In genomic region chr4:6252051-6252450, GRCh38 we compare ENCODE assay signal across 27 cellular contexts. TPM values are rescaled to one million over a fixed set of nuclear protein-coding genes. Genes with fewer than 3 reads are reported as not detected.
DNase-seq lines count a peak whose midpoint lies in the region; ATAC-seq and TF ChIP-seq lines count a peak whose summit lies in the region.
"Had no signal": no experiment of that assay in that cellular context is flagged by ENCODE, and none has a peak within 500 bp of the region (broad histone marks: within the 10 kb centered on the region; RNA-seq: fewer than 3 reads in every experiment).

No MANE protein-coding gene starts in this region.

- no peaks in the 10 kb centered on the region for H3K79me2 ChIP-seq in neural progenitor cell (ENCODE audit: low read depth)

- H3K27ac Mint-ChIP-seq in neural progenitor cell = peak overlapping the region; percentile 42
- H3K27ac Mint-ChIP-seq in T-cell = no peak overlapping the region
- H3K27ac Mint-ChIP-seq: CD4-positive, alpha-beta T cell had no signal

- no peaks in the 10 kb centered on the region for H3K9me3 Mint-ChIP-seq in neural progenitor cell
- no peaks in the 10 kb centered on the region for H3K9me3 Mint-ChIP-seq in T-cell
- H3K9me3 Mint-ChIP-seq: CD4-positive, alpha-beta T cell had no signal

- H3K36me3 Mint-ChIP-seq in neural progenitor cell (no peaks in the 10 kb centered on the region), T-cell (no peaks in the 10 kb centered on the region)

- no peak overlapping the region for H3K4me2 ChIP-seq in neural progenitor cell

- 81 to 84% (median 83%) methylated on average over 6 to 8 of the region's 8 CpGs for WGBS in spleen, 5 donors
- 86% methylated on average over 5 of the region's 8 CpGs for WGBS in esophagus muscularis mucosa

- no peak overlapping the region for H3K9ac ChIP-seq in neural progenitor cell

- POLR2A ChIA-PET in T-cell (lab: Charles Lee) = no interaction called here

- H3F3A ChIP-seq in neural progenitor cell (ENCODE audit: low read depth) = no peaks in the 10 kb centered on the region

- H3K4me3 Mint-ChIP-seq in neural progenitor cell = no peak overlapping the region
- H3K4me3 Mint-ChIP-seq in T-cell = no peak overlapping the region
- H3K4me3 Mint-ChIP-seq: CD4-positive, alpha-beta T cell had no signal

- TF ChIP-seq CTCF in neural progenitor cell (IDR thresholded peaks at IDR 0.05) (no peak), spleen (IDR thresholded peaks at IDR 0.05 in 8 of 11, conservative IDR thresholded peaks at IDR 0.05 in 3 of 11) (no peak), esophagus muscularis mucosa (IDR thresholded peaks at IDR 0.05) (no peak)

- no peaks in the 10 kb centered on the region for H4K20me1 ChIP-seq in neural progenitor cell (ENCODE audit: low read depth)

- H3K27me3 Mint-ChIP-seq in neural progenitor cell (ENCODE audit: insufficient read depth, low read depth) (peaks cover 14% of the 10 kb centered on the region), T-cell (peaks cover 43 to 54% of the 10 kb centered on the region in 2 donors)

- H3K4me1 Mint-ChIP-seq in neural progenitor cell = peaks cover 7% of the 10 kb centered on the region
- H3K4me1 Mint-ChIP-seq in T-cell = peaks cover 2 to 10% (median 4%) of the 10 kb centered on the region in 3 donors

- DNase-seq in amygdala (lab: John Stamatoyannopoulos, UW) = peak in 39 of 56 donors; percentile 22 to 87 (median 58)
- peak in 27 of 42 donors; percentile 26 to 86 (median 63) for DNase-seq in head of caudate nucleus
- no peak for DNase-seq in neural progenitor cell (ENCODE audit: low spot score)
- peak; percentile 66 for DNase-seq in spleen
- no peak for DNase-seq in esophagus muscularis mucosa (ENCODE audit: extremely low spot score)
- DNase-seq in activated gamma-delta T cell (lab: John Stamatoyannopoulos, UW) = no peak
- DNase-seq in NCI-H446 (lab: John Stamatoyannopoulos, UW) = no peak
- no peak for DNase-seq in T-cell
- DNase-seq: CD4-positive, alpha-beta T cell; COR-L47; DMS79; MG63; NCI-H1417; NCI-H1694 treated with DMSO at 0.1 percent for 48 hours; NCI-H2081 treated with DMSO at 0.1 percent for 48 hours; NCI-H2171 treated with DMSO at 0.1 percent for 48 hours; NCI-H526 had no signal

- ATAC-seq in T-cell (replicated peaks in 1 of 4) = no peak
- ATAC-seq: HCT116, HepG2, K562, Right ventricle myocardium inferior had no signal

- H3K27me3 ChIP-seq in neural progenitor cell (peaks cover 12% of the 10 kb centered on the region), spleen (replicated peaks in 1 of 7) (peaks cover 0 to 36% (median 7%) of the 10 kb centered on the region in 7 donors), esophagus muscularis mucosa (peaks cover 0 to 41% (median 3%) of the 10 kb centered on the region in 4 donors)

- H2AFZ ChIP-seq in neural progenitor cell (replicated peaks) = no peak overlapping the region

- intact Hi-C loops in head of caudate nucleus (cut with DNase I) (no loop called here), spleen (cut with DNase I; ENCODE audit: low total_unique reads) (loop anchor here (5.0 kb wide), 1 partner anchor 75 kb away; no protein-coding TSS in a partner anchor), esophagus muscularis mucosa (cut with DNase I) (no loop called here)

- TF ChIP-seq POLR2A in spleen (IDR thresholded peaks at IDR 0.05) (no peak), esophagus muscularis mucosa (IDR thresholded peaks at IDR 0.05; ENCODE audit: low read depth) (no peak)

- TF ChIP-seq EP300 in esophagus muscularis mucosa (IDR thresholded peaks at IDR 0.05) = no peak

- H3K4me3 ChIP-seq in neural progenitor cell (no peak overlapping the region), spleen (no peak overlapping the region), esophagus muscularis mucosa (no peak overlapping the region)
- H3K4me3 ChIP-seq: K562, MG63 had no signal

- no peaks in the 10 kb centered on the region for H3K9me3 ChIP-seq in neural progenitor cell (ENCODE audit: low read depth)
- H3K9me3 ChIP-seq in spleen = peaks cover 0 to 6% (median 0%) of the 10 kb centered on the region in 8 donors
- peaks cover 0 to 5% (median 0%) of the 10 kb centered on the region in 4 donors for H3K9me3 ChIP-seq in esophagus muscularis mucosa
- H3K9me3 ChIP-seq: MG63 had no signal

- CTCF ChIA-PET in T-cell (lab: Charles Lee) = interaction anchor here (0.6 to 3.6 kb wide), 4 partner anchors 27 to 79 kb away, joined by 3 to 30 read pairs (median 12); no protein-coding TSS in a partner anchor

- no peaks in the 10 kb centered on the region for H3K36me3 ChIP-seq in neural progenitor cell
- H3K36me3 ChIP-seq in spleen = no peaks in the 10 kb centered on the region
- H3K36me3 ChIP-seq in esophagus muscularis mucosa = no peaks in the 10 kb centered on the region
- H3K36me3 ChIP-seq: MG63 had no signal

- H3K27ac ChIP-seq in neural progenitor cell (no peak overlapping the region), spleen (no peak overlapping the region), esophagus muscularis mucosa (replicated peaks in 1 of 4) (no peak overlapping the region)
- H3K27ac ChIP-seq: HL-60 had no signal

- H3K4me1 ChIP-seq in neural progenitor cell (peaks cover under 1% of the 10 kb centered on the region), spleen (peaks cover 0 to 9% (median under 1%) of the 10 kb centered on the region in 6 donors), esophagus muscularis mucosa (peaks cover 0 to 3% (median 0%) of the 10 kb centered on the region in 4 donors)

RNA-seq across cellular contexts. Expression of gene WFS1, which starts 17.6 kb away (rescaled TPM):
- total RNA-seq in neural progenitor cell (ENCODE audit: low replicate concordance) = 8.8 and 28.4 TPM in 2 replicates
- total RNA-seq in spleen = 10 to 100 TPM; 23.8 to 62.2 (median 54.8) TPM
- polyA plus RNA-seq in spleen = 10 to 100 TPM in 1 of 3 donors, 1 to 10 TPM in 2; 4.9 to 10.4 (median 8.0) TPM
- 100 to 1,000 TPM in 2 of 4 donors, 10 to 100 TPM in 2; 62.3 to 159 (median 104) TPM for total RNA-seq in esophagus muscularis mucosa
- 1 to 10 TPM; 3.2 to 6.2 (median 5.1) TPM for total RNA-seq in T-cell

RNA-seq across cellular contexts. Expression of gene JAKMIP1, which starts 51.7 kb away (rescaled TPM):
- total RNA-seq in neural progenitor cell (ENCODE audit: low replicate concordance) (5.1 and 5.5 TPM in 2 replicates), spleen (1 to 10 TPM; 1.5 to 8.7 (median 3.4) TPM), esophagus muscularis mucosa (1 to 10 TPM in 2 of 4 donors, under 1 TPM in 2; 0.57 to 2.8 (median 0.91) TPM), T-cell (10 to 100 TPM in 1 of 5 donors, 1 to 10 TPM in 4; 3.5 to 14.0 (median 6.1) TPM)
- 1 to 10 TPM in 1 of 3 donors, under 1 TPM in 2; 0.37 to 1.2 (median 0.77) TPM for polyA plus RNA-seq in spleen
- total RNA-seq: A673, HepG2, HT-29, K562, LHCN-M2, Right ventricle myocardium inferior, SK-MEL-5 had no signal
- polyA plus RNA-seq: BJ, HepG2, K562 had no signal

Comparison
In these comparisons a context has a peak if more than half of its experiments do, and no peak if none do; other contexts are left out.
1. DNase-seq: peak in amygdala (39 of 56), head of caudate nucleus (27 of 42) and spleen (single experiment); none in neural progenitor cell (single experiment), esophagus muscularis mucosa (single experiment), activated gamma-delta T cell (single experiment), NCI-H446 (0 of 2) and T-cell (0 of 34).